Comparison of ENCODE assay signal across 31 cellular contexts in genomic region chr1:207045466-207045865, GRCh38. TPM values are rescaled to one million over a fixed set of nuclear protein-coding genes. Genes with fewer than 3 reads are reported as not detected.
DNase-seq lines count a peak whose midpoint lies in the region; ATAC-seq and TF ChIP-seq lines count a peak whose summit lies in the region.
"Had no signal": no experiment of that assay in that cellular context is flagged by ENCODE, and none has a peak within 500 bp of the region (broad histone marks: within the 10 kb centered on the region; RNA-seq: fewer than 3 reads in every experiment).

No MANE protein-coding gene starts in this region.

- TF ChIP-seq CTCF in AG10803 (conservative IDR thresholded peaks at IDR 0.05; ENCODE audit: low read length): no peak
- TF ChIP-seq CTCF in PC-9 (conservative IDR thresholded peaks at IDR 0.05): no peak
- no peak for TF ChIP-seq CTCF in fibroblast of villous mesenchyme (IDR thresholded peaks at IDR 0.05; ENCODE audit: insufficient read depth, low read depth, low read length)
- no peak for TF ChIP-seq CTCF in gastrocnemius medialis (IDR thresholded peaks at IDR 0.05 in 4 of 5, conservative IDR thresholded peaks at IDR 0.05 in 1 of 5)
- no peak for TF ChIP-seq CTCF in thyroid gland (IDR thresholded peaks at IDR 0.05)

- H3K9me3 ChIP-seq in PC-9 (ENCODE audit: insufficient read depth, low read depth) (no peaks in the 10 kb centered on the region), gastrocnemius medialis (no peaks in the 10 kb centered on the region), thyroid gland (no peaks in the 10 kb centered on the region)
- H3K9me3 ChIP-seq: BE2C, heart right ventricle, MG63, Peyer's patch, tibial nerve had no signal

- in situ Hi-C loops in gastrocnemius medialis (cut with MboI; ENCODE audit: low sequenced_read_pairs in 4 of 4): no loop called here

- intact Hi-C loops in PC-9 (cut with micrococcal nuclease; ENCODE audit: unreplicated experiment) (no loop called here), gastrocnemius medialis (cut with DNase I; ENCODE audit: low total_unique reads) (no loop called here), thyroid gland (cut with DNase I) (no loop called here)

- H3K4me3 ChIP-seq in AG10803 (ENCODE audit: low read length) (no peak overlapping the region), PC-9 (no peak overlapping the region; the same call in 1 of the 2 replicates), fibroblast of villous mesenchyme (ENCODE audit: low read depth, low read length) (no peak overlapping the region), gastrocnemius medialis (no peak overlapping the region), thyroid gland (replicated peaks in 1 of 3) (no peak overlapping the region)
- H3K4me3 ChIP-seq: MG63, Peyer's patch, tibial nerve had no signal

- peaks cover 59% of the 10 kb centered on the region for H3K36me3 ChIP-seq in PC-9 (ENCODE audit: low read depth)
- peaks cover 0 to 17% of the 10 kb centered on the region in 2 donors for H3K36me3 ChIP-seq in gastrocnemius medialis
- H3K36me3 ChIP-seq in thyroid gland: peaks cover 11 to 13% of the 10 kb centered on the region in 2 donors

- H3K4me2 ChIP-seq in PC-9: peak overlapping the region; percentile 86

- H4K20me1 ChIP-seq in PC-9 (ENCODE audit: insufficient read depth): 0 out of 2 replicates have a peak, but pooled peaks cover 9% of the 10 kb centered on the region

- H3K4me1 ChIP-seq in PC-9 (replicated peaks; ENCODE audit: insufficient read depth): peaks cover 48% of the 10 kb centered on the region
- H3K4me1 ChIP-seq in gastrocnemius medialis: peaks cover 34 to 40% of the 10 kb centered on the region in 2 donors
- peaks cover 25 to 35% of the 10 kb centered on the region in 2 donors for H3K4me1 ChIP-seq in thyroid gland

- CTCF ChIA-PET in PC-9 (lab: Charles Lee): no interaction called here

- no TSS peak for BruUV-seq in PC-9 (replicated peaks; lab: Mats Ljungman, UMichigan)

- DNase-seq in AG10803 (ENCODE audit: low read depth): peak; percentile 50
- DNase-seq in PC-9: peak in 1 of 2 experiments; percentile 32
- DNase-seq in fibroblast of villous mesenchyme (ENCODE audit: low read depth): peak; percentile 29
- no peak for DNase-seq in activated effector memory CD4-positive, alpha-beta T cell treated with Interleukin-2 at 50 U/mL for 16 hours
- DNase-seq in gastrocnemius medialis: no peak
- no peak for DNase-seq in thyroid gland
- DNase-seq: activated CD4-positive, alpha-beta memory T cell treated with anti-CD3 and anti-CD28 coated beads, Interleukin-2, amount 10 ng/mL, durations not matched to agents 7 days and 5 days; activated CD8-positive, alpha-beta memory T cell treated with anti-CD3 and anti-CD28 coated beads, Interleukin-2, amount 50 U/mL, for 4 hours; activated naive CD4-positive, alpha-beta T cell treated with Interleukin-2 at 50 U/mL for 16 hours; BE2C; CD8-positive, alpha-beta T cell; effector memory CD8-positive, alpha-beta T cell; foreskin keratinocyte; heart right ventricle; KBM-7; MG63; naive B cell; NCI-H1105; NCI-H1930; NCI-H526 treated with DMSO at 0.1 percent for 48 hours; Peyer's patch; SHP77; stimulated activated CD4-positive, alpha-beta T cell treated with anti-CD3 and anti-CD28 coated beads, Interleukin-4, amount 100 ng/mL, for 1 hour had no signal

- H3K27ac ChIP-seq in PC-9 (no peak overlapping the region), gastrocnemius medialis (no peak overlapping the region), thyroid gland (peak overlapping the region in 1 of 3 donors; percentile 26)
- H3K27ac ChIP-seq: foreskin keratinocyte, heart right ventricle, Peyer's patch, tibial nerve had no signal

- 73 to 81% methylated on average over 2 of the region's 2 CpGs for WGBS in thyroid gland, 2 donors

- no peak for TF ChIP-seq POLR2A in gastrocnemius medialis (IDR thresholded peaks at IDR 0.05)
- TF ChIP-seq POLR2A in thyroid gland (IDR thresholded peaks at IDR 0.05): no peak

- no peak overlapping the region for H2AFZ ChIP-seq in PC-9

- POLR2A ChIA-PET in PC-9 (lab: Charles Lee; ENCODE audit: unreplicated experiment): interaction anchor here (0.6 to 1.0 kb wide), 2 partner anchors 13 to 377 kb away, joined by 6 to 10 read pairs; partner anchors contain the start of gene C1orf116

- H3K79me2 ChIP-seq in PC-9 (ENCODE audit: low read depth): peaks cover 65% of the 10 kb centered on the region

- no peaks in the 10 kb centered on the region for H3K27me3 ChIP-seq in PC-9 (ENCODE audit: insufficient read depth, low read depth)
- H3K27me3 ChIP-seq in gastrocnemius medialis: no peaks in the 10 kb centered on the region
- no peaks in the 10 kb centered on the region for H3K27me3 ChIP-seq in thyroid gland
- H3K27me3 ChIP-seq: BE2C, foreskin keratinocyte, heart right ventricle, MG63, Peyer's patch, tibial nerve had no signal

- no peak for ATAC-seq in gastrocnemius medialis
- ATAC-seq: CD8-positive, alpha-beta T cell; effector memory CD8-positive, alpha-beta T cell; foreskin keratinocyte; heart right ventricle; sciatic nerve had no signal

- H3F3A ChIP-seq in PC-9 (ENCODE audit: insufficient read depth, low read depth): peaks cover 7% of the 10 kb centered on the region; the same call in 1 of the 2 replicates

- no peaks in the 10 kb centered on the region for H3K9me2 ChIP-seq in PC-9 (ENCODE audit: insufficient read depth)

RNA-seq across cellular contexts. Expression of gene YOD1, which starts 5.5 kb away (rescaled TPM):
- total RNA-seq in PC-9 (2021) (11.2 and 12.5 TPM in 2 replicates), fibroblast of villous mesenchyme (10.6 and 16.0 TPM in 2 replicates), gastrocnemius medialis (1 to 10 TPM; 3.0 to 6.7 (median 6.2) TPM), thyroid gland (10 to 100 TPM; 11.6 to 17.7 (median 13.5) TPM)

RNA-seq across cellular contexts. Expression of gene PFKFB2, which starts 7.6 kb away (rescaled TPM):
- total RNA-seq in PC-9 (2021) (16.3 and 28.0 TPM in 2 replicates), fibroblast of villous mesenchyme (6.9 and 8.7 TPM in 2 replicates), gastrocnemius medialis (10 to 100 TPM; 35.5 to 40.3 (median 37.6) TPM), thyroid gland (100 to 1,000 TPM in 2 of 4 donors, 10 to 100 TPM in 2; 87.7 to 191 (median 110) TPM)

RNA-seq across cellular contexts. Expression of gene C1orf116, which starts 12.9 kb away (rescaled TPM):
- total RNA-seq in PC-9 (2021) (30.2 and 36.7 TPM in 2 replicates), fibroblast of villous mesenchyme (under 0.01 TPM in 1 of 2 replicates, not detected in the other), gastrocnemius medialis (1 to 10 TPM in 1 of 4 donors, under 1 TPM in 3; 0.46 to 1.1 (median 0.65) TPM), thyroid gland (10 to 100 TPM in 3 of 4 donors, 1 to 10 TPM in 1; 7.1 to 24.6 (median 13.3) TPM)
- total RNA-seq: T-helper 2 cell treated with Interferon-gamma antibody and Interleukin-4, amounts not matched to agents 100 ng/mL and 5 ng/mL, for 36 hours had no signal

RNA-seq across cellular contexts. Expression of gene C4BPB, which starts 43.2 kb away (rescaled TPM):
- total RNA-seq in PC-9 (2021): 1.4 and 4.2 TPM in 2 replicates
- total RNA-seq in fibroblast of villous mesenchyme: 0.32 TPM in 1 of 2 replicates, not detected in the other
- under 1 TPM in 2 of 4 donors, not detected in 2; 0.46 to 0.62 TPM for total RNA-seq in gastrocnemius medialis
- not detected for total RNA-seq in thyroid gland
- total RNA-seq: foreskin keratinocyte, HT1080, kidney epithelial cell, mesothelial cell of epicardium, progenitor cell of endocrine pancreas had no signal

RNA-seq across cellular contexts. Expression of gene C4BPA, which starts 58.6 kb away (rescaled TPM):
- total RNA-seq in PC-9 (2021) (not detected in 2 replicates), fibroblast of villous mesenchyme (not detected in 2 replicates), gastrocnemius medialis (1 to 10 TPM in 1 of 4 donors, under 1 TPM in 1, not detected in 2; 0.81 to 2.8 TPM), thyroid gland (not detected)
- total RNA-seq: activated CD4-positive, alpha-beta memory T cell treated with anti-CD3 and anti-CD28 coated beads, Interleukin-2, amount 10 ng/mL, durations not matched to agents 7 days and 5 days; CD8-positive, alpha-beta T cell; Daoy; foreskin keratinocyte; heart right ventricle; HT1080; kidney epithelial cell; progenitor cell of endocrine pancreas; T-helper 2 cell treated with Interferon-gamma antibody and Interleukin-4, amounts not matched to agents 100 ng/mL and 5 ng/mL, for 36 hours; tibial nerve had no signal

Comparison
In these comparisons a context has a peak if more than half of its experiments do, and no peak if none do; other contexts are left out.
1. DNase-seq: peak in AG10803 (single experiment) and fibroblast of villous mesenchyme (single experiment); none in activated effector memory CD4-positive, alpha-beta T cell treated with Interleukin-2 at 50 U/mL for 16 hours (single experiment), gastrocnemius medialis (0 of 2) and thyroid gland (0 of 2).